In the genomic region with DNA sequence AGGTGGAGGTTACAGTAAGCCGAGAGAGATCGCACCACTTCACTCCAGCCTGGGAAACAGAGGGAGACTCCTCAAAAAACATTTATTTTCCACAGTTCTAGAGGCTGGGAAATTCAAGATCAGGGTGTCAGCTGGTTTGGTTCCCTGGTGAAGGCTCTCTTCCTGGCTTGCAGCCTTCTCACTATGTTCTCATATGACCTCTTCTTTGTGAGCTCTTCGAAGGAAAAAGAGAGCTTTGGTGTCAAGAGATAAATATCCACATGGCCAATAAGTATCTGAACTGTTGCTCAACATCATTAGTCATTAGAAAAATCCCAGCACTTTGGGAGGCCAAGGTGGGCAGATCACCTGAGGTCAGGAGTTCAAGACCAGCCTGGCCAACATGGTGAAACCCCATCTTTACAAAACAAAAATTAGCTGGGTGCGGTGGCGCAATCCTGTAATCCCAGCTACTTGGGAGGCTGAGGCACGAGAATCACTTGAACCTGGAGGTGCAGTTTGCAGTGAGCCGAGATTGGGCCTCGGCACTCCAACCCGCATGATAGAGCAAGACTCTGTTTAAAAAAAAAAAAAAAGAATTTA, we compare ENCODE assay signal across 15 cellular contexts. TPM values are rescaled to one million over a fixed set of nuclear protein-coding genes. Genes with fewer than 3 reads are reported as not detected.
DNase-seq lines count a peak whose midpoint lies in the region; ATAC-seq, FAIRE-seq and TF ChIP-seq lines count a peak whose summit lies in the region.
"Had no signal": no experiment of that assay in that cellular context is flagged by ENCODE, and none has a peak within 500 bp of the region (broad histone marks: within the 10 kb centered on the region; RNA-seq: fewer than 3 reads in every experiment).

No MANE protein-coding gene starts in this region.

- H3K27ac Mint-ChIP-seq in activated naive CD4-positive, alpha-beta T cell treated with anti-CD3 and anti-CD28 coated beads, Interleukin-2, amount 10 ng/mL, durations not matched to agents 7 days and 5 days: peak overlapping the region; percentile 91
- peak overlapping the region; percentile 83 for H3K27ac Mint-ChIP-seq in activated T-helper 17 cell treated with anti-CD3 and anti-CD28 coated beads, Interleukin-2, amount 50 U/mL, for 72 hours
- H3K27ac Mint-ChIP-seq in stimulated activated naive CD8-positive, alpha-beta T cell treated with anti-CD3 and anti-CD28 coated beads, Interleukin-15, amount 100 ng/mL, for 72 hours: peak overlapping the region; percentile 90 to 96

- ATAC-seq in activated T-helper 17 cell treated with anti-CD3 and anti-CD28 coated beads, Interleukin-2, amount 50 U/mL, for 72 hours (replicated peaks): no peak
- ATAC-seq in stimulated activated naive CD8-positive, alpha-beta T cell treated with anti-CD3 and anti-CD28 coated beads, Interleukin-15, amount 100 ng/mL, for 72 hours: no peak
- ATAC-seq: heart left ventricle had no signal

- FAIRE-seq in H54 (lab: Jason Lieb, UNC): no peak

- CTCF ChIA-PET in activated naive CD4-positive, alpha-beta T cell treated with anti-CD3 and anti-CD28 coated beads, Interleukin-2, amount 10 ng/mL, durations not matched to agents 7 days and 5 days (lab: Charles Lee): interaction anchor here (1.2 to 1.3 kb wide), 3 partner anchors 9 to 483 kb away, joined by 3 to 4 read pairs (median 4); no protein-coding TSS in a partner anchor

- no peak overlapping the region for H3K4me3 ChIP-seq in fibroblast of pulmonary artery (replicated peaks; ENCODE audit: low read depth, low read length)
- H3K4me3 ChIP-seq: heart left ventricle, testis had no signal

- no peak overlapping the region for H3K4me3 Mint-ChIP-seq in activated naive CD4-positive, alpha-beta T cell treated with anti-CD3 and anti-CD28 coated beads, Interleukin-2, amount 10 ng/mL, durations not matched to agents 7 days and 5 days
- H3K4me3 Mint-ChIP-seq in activated T-helper 17 cell treated with anti-CD3 and anti-CD28 coated beads, Interleukin-2, amount 50 U/mL, for 72 hours: peak overlapping the region; percentile 64
- H3K4me3 Mint-ChIP-seq in stimulated activated naive CD8-positive, alpha-beta T cell treated with anti-CD3 and anti-CD28 coated beads, Interleukin-15, amount 100 ng/mL, for 72 hours: peak overlapping the region; percentile 48 to 84

- no peaks in the 10 kb centered on the region for H3K36me3 Mint-ChIP-seq in activated naive CD4-positive, alpha-beta T cell treated with anti-CD3 and anti-CD28 coated beads, Interleukin-2, amount 10 ng/mL, durations not matched to agents 7 days and 5 days
- no peaks in the 10 kb centered on the region for H3K36me3 Mint-ChIP-seq in activated T-helper 17 cell treated with anti-CD3 and anti-CD28 coated beads, Interleukin-2, amount 50 U/mL, for 72 hours (ENCODE audit: low read depth)

- peaks cover 7% of the 10 kb centered on the region for H3K27me3 Mint-ChIP-seq in activated naive CD4-positive, alpha-beta T cell treated with anti-CD3 and anti-CD28 coated beads, Interleukin-2, amount 10 ng/mL, durations not matched to agents 7 days and 5 days
- peaks cover 3% of the 10 kb centered on the region for H3K27me3 Mint-ChIP-seq in activated T-helper 17 cell treated with anti-CD3 and anti-CD28 coated beads, Interleukin-2, amount 50 U/mL, for 72 hours
- peaks cover 29% of the 10 kb centered on the region for H3K27me3 Mint-ChIP-seq in stimulated activated naive CD8-positive, alpha-beta T cell treated with anti-CD3 and anti-CD28 coated beads, Interleukin-15, amount 100 ng/mL, for 72 hours

- peaks cover 48% of the 10 kb centered on the region for H3K4me1 Mint-ChIP-seq in activated naive CD4-positive, alpha-beta T cell treated with anti-CD3 and anti-CD28 coated beads, Interleukin-2, amount 10 ng/mL, durations not matched to agents 7 days and 5 days
- H3K4me1 Mint-ChIP-seq in activated T-helper 17 cell treated with anti-CD3 and anti-CD28 coated beads, Interleukin-2, amount 50 U/mL, for 72 hours: peaks cover 11% of the 10 kb centered on the region
- H3K4me1 Mint-ChIP-seq in stimulated activated naive CD8-positive, alpha-beta T cell treated with anti-CD3 and anti-CD28 coated beads, Interleukin-15, amount 100 ng/mL, for 72 hours: peaks cover 65% of the 10 kb centered on the region

- no peaks in the 10 kb centered on the region for H3K9me3 Mint-ChIP-seq in activated naive CD4-positive, alpha-beta T cell treated with anti-CD3 and anti-CD28 coated beads, Interleukin-2, amount 10 ng/mL, durations not matched to agents 7 days and 5 days
- H3K9me3 Mint-ChIP-seq in activated T-helper 17 cell treated with anti-CD3 and anti-CD28 coated beads, Interleukin-2, amount 50 U/mL, for 72 hours: no peaks in the 10 kb centered on the region
- H3K9me3 Mint-ChIP-seq in stimulated activated naive CD8-positive, alpha-beta T cell treated with anti-CD3 and anti-CD28 coated beads, Interleukin-15, amount 100 ng/mL, for 72 hours: no peaks in the 10 kb centered on the region

- TF ChIP-seq POLR2A in H54 (IDR thresholded peaks at IDR 0.05; ENCODE audit: low read depth, low read length): no peak

- no peak for DNase-seq in activated naive CD4-positive, alpha-beta T cell treated with anti-CD3 and anti-CD28 coated beads, Interleukin-2, amount 10 ng/mL, durations not matched to agents 7 days and 5 days
- no peak for DNase-seq in activated naive CD4-positive, alpha-beta T cell (lab: John Stamatoyannopoulos, UW)
- DNase-seq in fibroblast of pulmonary artery (ENCODE audit: low read depth) (peak; percentile 27), cerebellum (ENCODE audit: low spot score) (no peak), H54 (ENCODE audit: insufficient read length, low spot score) (no peak)
- DNase-seq in stimulated activated naive CD8-positive, alpha-beta T cell treated with anti-CD3 and anti-CD28 coated beads, Interleukin-15, amount 100 ng/mL, for 72 hours: no peak
- DNase-seq: caudate nucleus; COR-L47; DND-41; effector CD8-positive, alpha-beta T cell; heart left ventricle; NCI-H1694 treated with DMSO at 0.1 percent for 48 hours; NCI-H2227 treated with DMSO at 0.1 percent for 48 hours; testis had no signal

- no peak for TF ChIP-seq CTCF in fibroblast of pulmonary artery (IDR thresholded peaks at IDR 0.05; ENCODE audit: low read length, missing control alignments)

RNA-seq across cellular contexts. Expression of a gene that starts 40.2 kb away (rescaled TPM):
- 10 to 100 TPM; 11.8 to 19.8 TPM for total RNA-seq in activated T-helper 17 cell treated with anti-CD3 and anti-CD28 coated beads, Interleukin-2, amount 50 U/mL, for 72 hours
- total RNA-seq in cerebellum: 9.0 TPM

RNA-seq across cellular contexts. Expression of a gene that starts 40.3 kb away (rescaled TPM):
- total RNA-seq in activated T-helper 17 cell treated with anti-CD3 and anti-CD28 coated beads, Interleukin-2, amount 50 U/mL, for 72 hours: 1 to 10 TPM; 4.3 to 6.4 TPM
- 23.3 TPM for total RNA-seq in cerebellum
